In the genomic region with DNA sequence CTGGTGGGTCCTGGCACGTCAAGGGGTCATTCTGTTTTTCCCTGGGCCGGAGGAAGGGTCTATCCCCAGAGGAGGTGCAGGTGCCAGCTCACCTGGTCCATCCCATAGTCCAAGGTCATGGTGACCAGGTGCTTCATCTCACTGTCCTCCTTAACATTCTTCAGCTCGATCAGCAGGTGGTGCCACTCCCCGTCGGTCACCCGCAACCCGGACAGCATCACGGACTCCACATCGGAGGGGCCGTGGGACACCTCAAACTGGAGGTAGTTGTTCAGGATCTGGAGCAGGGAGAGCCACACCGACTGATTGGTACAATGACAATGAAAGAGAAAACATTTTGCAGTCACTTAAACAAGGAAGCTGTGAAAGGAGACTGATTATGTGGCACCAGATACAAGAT, we compare ENCODE assay signal across 32 cellular contexts.
"Had no signal": no experiment of that assay in that cellular context is flagged by ENCODE, and none has a peak within 500 bp of the region (broad histone marks: within the 10 kb centered on the region; RNA-seq: fewer than 3 reads in every experiment).

No MANE protein-coding gene starts in this region.

- H3K27ac ChIP-seq: body of pancreas, brain microvascular endothelial cell, breast epithelium, WERI-Rb-1 had no signal

- FAIRE-seq: astrocyte, TTC549 had no signal

- ATAC-seq: activated CD4-positive, alpha-beta T cell treated with anti-CD3 and anti-CD28 coated beads for 36 hours; activated CD4-positive, CD25-positive, alpha-beta regulatory T cell treated with anti-CD3 and anti-CD28 coated beads, Interleukin-2, amount 50 U/mL, for 24 hours; activated CD8-positive, alpha-beta memory T cell treated with anti-CD3 and anti-CD28 coated beads, Interleukin-2, amount 10 ng/mL, durations not matched to agents 7 days and 5 days; activated CD8-positive, alpha-beta T cell treated with anti-CD3 and anti-CD28 coated beads, Interleukin-2, amount 10 ng/mL, durations not matched to agents 7 days and 5 days; activated naive CD8-positive, alpha-beta T cell treated with anti-CD3 and anti-CD28 coated beads, Interleukin-2, amount 50 U/mL, for 24 hours; body of pancreas; WTC11 had no signal

- H3K9me3 ChIP-seq: body of pancreas, breast epithelium had no signal

- H3K27me3 ChIP-seq: body of pancreas, brain microvascular endothelial cell, breast epithelium had no signal

- H3K4me1 ChIP-seq: body of pancreas, breast epithelium had no signal

- H3K36me3 ChIP-seq: brain microvascular endothelial cell, breast epithelium, WERI-Rb-1 had no signal

- DNase-seq: activated CD4-positive, alpha-beta memory T cell treated with anti-CD3 and anti-CD28 coated beads, Interleukin-2, amount 10 ng/mL, durations not matched to agents 7 days and 5 days; activated CD4-positive, alpha-beta T cell treated with anti-CD3 and anti-CD28 coated beads for 1 hour; activated CD4-positive, alpha-beta T cell treated with anti-CD3 and anti-CD28 coated beads for 36 hours; activated CD4-positive, alpha-beta T cell treated with anti-CD3 and anti-CD28 coated beads for 48 hours; activated CD4-positive, alpha-beta T cell treated with anti-CD3 and anti-CD28 coated beads, Interleukin-2, amount 10 ng/mL, durations not matched to agents 7 days and 5 days; activated CD4-positive, alpha-beta T cell treated with anti-CD3 and anti-CD28 coated beads, Interleukin-2, amount 50 U/mL, for 48 hours; activated CD4-positive, CD25-positive, alpha-beta regulatory T cell; activated CD8-positive, alpha-beta memory T cell treated with anti-CD3 and anti-CD28 coated beads for 24 hours; activated CD8-positive, alpha-beta memory T cell treated with anti-CD3 and anti-CD28 coated beads, Interleukin-2, amount 10 ng/mL, durations not matched to agents 7 days and 5 days; activated CD8-positive, alpha-beta memory T cell treated with anti-CD3 and anti-CD28 coated beads, Interleukin-2, amount 50 U/mL, for 48 hours; activated CD8-positive, alpha-beta T cell treated with anti-CD3 and anti-CD28 coated beads, Interleukin-2, amount 10 ng/mL, durations not matched to agents 7 days and 5 days; activated effector memory CD4-positive, alpha-beta T cell treated with Interleukin-2 at 50 U/mL for 16 hours; activated gamma-delta T cell; activated naive CD4-positive, alpha-beta T cell treated with anti-CD3 and anti-CD28 coated beads, Interleukin-2, amount 10 ng/mL, durations not matched to agents 7 days and 5 days; activated naive CD4-positive, alpha-beta T cell treated with Interleukin-2 at 50 U/mL for 16 hours; activated naive CD8-positive, alpha-beta T cell treated with anti-CD3 and anti-CD28 coated beads, Interleukin-2, amount 10 ng/mL, durations not matched to agents 7 days and 5 days; activated naive CD8-positive, alpha-beta T cell treated with anti-CD3 and anti-CD28 coated beads, Interleukin-2, amount 50 U/mL, for 24 hours; activated T-cell treated with anti-CD3 and anti-CD28 coated beads, Interleukin-2, amount 50 U/mL, for 24 hours; activated T-cell treated with anti-CD3 and anti-CD28 coated beads, Interleukin-2, amount 50 U/mL, for 48 hours; amniotic stem cell; aorta; body of pancreas; brain microvascular endothelial cell; central memory CD4-positive, alpha-beta T cell; T-helper 2 cell; T-helper 9 cell; WERI-Rb-1 had no signal

- H3K4me3 ChIP-seq: body of pancreas, breast epithelium had no signal
